In genomic region chr2:87455209-87455842, GRCh38 we compare ENCODE assay signal across 8 cellular contexts.
A peak's percentile ranks its signal among the peaks of the same experiment; 100 is the strongest.
DNase-seq lines count a peak whose midpoint lies in the region; ATAC-seq and TF ChIP-seq lines count a peak whose summit lies in the region.
"Not testable (repeated sequence)": the region's sequence is repeated elsewhere in the genome, so short reads cannot be mapped to it uniquely, and the experiment has no call there.

No MANE protein-coding gene starts in this region.

- peak overlapping the region; percentile 79 for H3K9ac ChIP-seq in Karpas-422 (ENCODE audit: low read length)
- H3K9ac ChIP-seq in mesenchymal stem cell (ENCODE audit: low read length) = peak overlapping the region; percentile 86

- not testable (repeated sequence) for H3K27ac Mint-ChIP-seq in CD8-positive, alpha-beta T cell; stimulated activated naive B cell treated with anti-CD40 and anti-IgM and Interleukin-4, amounts not matched to agents 10 μg/mL and 1 μg/mL and 100 μg/mL, for 72 hours
- peak overlapping the region; percentile 73 for H3K27ac Mint-ChIP-seq in activated T-helper 1 cell treated with anti-CD3 and anti-CD28 coated beads, Interleukin-12 subunit alpha, Interleukin-12 subunit beta, Interleukin-2, Interleukin-4 antibody, amounts not matched to agents 30 ng/mL and 10 ng/mL and 1 ng/mL, durations not matched to agents 14 hours and 24 hours and 36 hours

- H2AFZ ChIP-seq in Karpas-422 (ENCODE audit: low read length); mesenchymal stem cell (ENCODE audit: low read depth, low read length): not testable (repeated sequence)

- not testable (repeated sequence) for H2AK5ac ChIP-seq in mesenchymal stem cell (ENCODE audit: low read length, severe bottlenecking)

- not testable (repeated sequence) for H2BK5ac ChIP-seq in mesenchymal stem cell (ENCODE audit: low read depth, low read length, poor library complexity, severe bottlenecking)

- H4K91ac ChIP-seq in mesenchymal stem cell (ENCODE audit: low read length) = not testable (repeated sequence)

- H3K4me1 Mint-ChIP-seq in CD8-positive, alpha-beta T cell (ENCODE audit: low read depth); stimulated activated naive B cell treated with anti-CD40 and anti-IgM and Interleukin-4, amounts not matched to agents 10 μg/mL and 1 μg/mL and 100 μg/mL, for 72 hours: not testable (repeated sequence)
- peaks cover 23% of the 10 kb centered on the region for H3K4me1 Mint-ChIP-seq in activated T-helper 1 cell treated with anti-CD3 and anti-CD28 coated beads, Interleukin-12 subunit alpha, Interleukin-12 subunit beta, Interleukin-2, Interleukin-4 antibody, amounts not matched to agents 30 ng/mL and 10 ng/mL and 1 ng/mL, durations not matched to agents 14 hours and 24 hours and 36 hours (ENCODE audit: low read depth)

- H3K14ac ChIP-seq in mesenchymal stem cell (ENCODE audit: low read length in 2 of 2) = not testable (repeated sequence)

- H3K27me3 Mint-ChIP-seq in CD8-positive, alpha-beta T cell (ENCODE audit: low read depth); activated T-helper 1 cell treated with anti-CD3 and anti-CD28 coated beads, Interleukin-12 subunit alpha, Interleukin-12 subunit beta, Interleukin-2, Interleukin-4 antibody, amounts not matched to agents 30 ng/mL and 10 ng/mL and 1 ng/mL, durations not matched to agents 14 hours and 24 hours and 36 hours (ENCODE audit: insufficient read depth); stimulated activated naive B cell treated with anti-CD40 and anti-IgM and Interleukin-4, amounts not matched to agents 10 μg/mL and 1 μg/mL and 100 μg/mL, for 72 hours: not testable (repeated sequence)

- H4K8ac ChIP-seq in mesenchymal stem cell (ENCODE audit: low read length) = not testable (repeated sequence)

- not testable (repeated sequence) for H3K9me2 ChIP-seq in Karpas-422 (replicated peaks; ENCODE audit: insufficient read depth, low read length)

- CTCF ChIA-PET in CD8-positive, alpha-beta T cell (lab: Charles Lee) = not testable (repeated sequence)

- intact Hi-C loops in CD8-positive, alpha-beta T cell (cut with DNase I, micrococcal nuclease); activated T-helper 1 cell treated with anti-CD3 and anti-CD28 coated beads, Interleukin-12 subunit alpha, Interleukin-12 subunit beta, Interleukin-2, Interleukin-4 antibody, amounts not matched to agents 30 ng/mL and 10 ng/mL and 1 ng/mL, durations not matched to agents 14 hours and 24 hours and 36 hours (cut with micrococcal nuclease): not testable (repeated sequence)

- not testable (repeated sequence) for H3K4me1 ChIP-seq in CD8-positive, alpha-beta T cell (ENCODE audit: insufficient read depth, low read length); mesenchymal stem cell (ENCODE audit: control insufficient read depth, insufficient read depth, low read depth, low read length)
- peaks cover 14% of the 10 kb centered on the region for H3K4me1 ChIP-seq in Karpas-422 (ENCODE audit: low read length)

- peak; percentile 48 for ATAC-seq in CD8-positive, alpha-beta T cell
- peak; percentile 37 for ATAC-seq in GM19455 (IDR thresholded peaks at IDR 0.05; ENCODE audit: unreplicated experiment)
- peak; percentile 62 for ATAC-seq in HG02885 (IDR thresholded peaks at IDR 0.05; ENCODE audit: poor library complexity, unreplicated experiment)
- peak; percentile 33 to 47 for ATAC-seq in stimulated activated naive B cell treated with anti-CD40 and anti-IgM and Interleukin-4, amounts not matched to agents 10 μg/mL and 1 μg/mL and 100 μg/mL, for 72 hours (replicated peaks)

- not testable (repeated sequence) for H3K23ac ChIP-seq in mesenchymal stem cell (ENCODE audit: low read length in 2 of 2)

- H2BK12ac ChIP-seq in mesenchymal stem cell (ENCODE audit: low read length in 2 of 2) = not testable (repeated sequence)

- H2BK15ac ChIP-seq in mesenchymal stem cell (ENCODE audit: low read depth, poor library complexity, severe bottlenecking) = not testable (repeated sequence)

- 0% methylated on average over 1 of the region's 12 CpGs for WGBS in mesenchymal stem cell

- H3K4me2 ChIP-seq in Karpas-422 (ENCODE audit: low read depth, low read length, poor library complexity, severe bottlenecking) = peak overlapping the region; percentile 82
- H3K4me2 ChIP-seq in mesenchymal stem cell (ENCODE audit: low read length, poor library complexity, severe bottlenecking) = not testable (repeated sequence)

- not testable (repeated sequence) for H3K36me3 ChIP-seq in CD8-positive, alpha-beta T cell (ENCODE audit: insufficient read depth, low read length); Karpas-422 (ENCODE audit: insufficient read depth, low read length); mesenchymal stem cell (ENCODE audit: control insufficient read depth in 1 of 2, insufficient read depth in 2 of 2, low read depth in 1 of 2, low read length in 2 of 2)

- not testable (repeated sequence) for H3K4ac ChIP-seq in mesenchymal stem cell (ENCODE audit: low read depth in 1 of 2, low read length in 2 of 2)

- TF ChIP-seq CTCF in CD8-positive, alpha-beta T cell (IDR thresholded peaks at IDR 0.05); epithelial cell of esophagus (IDR thresholded peaks at IDR 0.05; ENCODE audit: insufficient read depth, low read depth, low read length, missing control alignments): not testable (repeated sequence)

- DNase-seq in CD8-positive, alpha-beta T cell; Karpas-422; activated T-helper 1 cell treated with anti-CD3 and anti-CD28 coated beads, Interleukin-12 subunit alpha, Interleukin-12 subunit beta, Interleukin-2, Interleukin-4 antibody, amounts not matched to agents 30 ng/mL and 10 ng/mL and 1 ng/mL, durations not matched to agents 14 hours and 24 hours and 36 hours (ENCODE audit: low spot score); epithelial cell of esophagus (ENCODE audit: low read depth); mesenchymal stem cell; stimulated activated naive B cell treated with anti-CD40 and anti-IgM and Interleukin-4, amounts not matched to agents 10 μg/mL and 1 μg/mL and 100 μg/mL, for 72 hours: not testable (repeated sequence)

- peak overlapping the region in 1 of 2 experiments; percentile 70 for H3K18ac ChIP-seq in mesenchymal stem cell (ENCODE audit: low read depth in 1 of 2, low read length in 2 of 2)

- H3K79me1 ChIP-seq in mesenchymal stem cell (replicated peaks; ENCODE audit: low read length, poor library complexity, severe bottlenecking) = not testable (repeated sequence)

- peaks cover 30% of the 10 kb centered on the region for H3K79me2 ChIP-seq in Karpas-422 (ENCODE audit: low read length)

- not testable (repeated sequence) for H3K27ac ChIP-seq in CD8-positive, alpha-beta T cell (ENCODE audit: low read depth, low read length)
- peak overlapping the region; percentile 90 for H3K27ac ChIP-seq in Karpas-422 (ENCODE audit: low read length)
- H3K27ac ChIP-seq in mesenchymal stem cell (ENCODE audit: low read length, poor library complexity, severe bottlenecking) = peak overlapping the region; percentile 85

- H3K27me3 ChIP-seq in CD8-positive, alpha-beta T cell (ENCODE audit: insufficient read depth, low read length); Karpas-422 (ENCODE audit: low read length); mesenchymal stem cell (ENCODE audit: control insufficient read depth in 1 of 2, insufficient read depth in 1 of 2, low read length in 2 of 2): not testable (repeated sequence)

- not testable (repeated sequence) for H4K20me1 ChIP-seq in Karpas-422 (ENCODE audit: insufficient read depth, low read depth, low read length)

- H2BK120ac ChIP-seq in mesenchymal stem cell (ENCODE audit: low read depth, low read length) = not testable (repeated sequence)

- H3K9me3 Mint-ChIP-seq in CD8-positive, alpha-beta T cell; activated T-helper 1 cell treated with anti-CD3 and anti-CD28 coated beads, Interleukin-12 subunit alpha, Interleukin-12 subunit beta, Interleukin-2, Interleukin-4 antibody, amounts not matched to agents 30 ng/mL and 10 ng/mL and 1 ng/mL, durations not matched to agents 14 hours and 24 hours and 36 hours; stimulated activated naive B cell treated with anti-CD40 and anti-IgM and Interleukin-4, amounts not matched to agents 10 μg/mL and 1 μg/mL and 100 μg/mL, for 72 hours: not testable (repeated sequence)

- peak overlapping the region; percentile 35 for H3K4me3 Mint-ChIP-seq in CD8-positive, alpha-beta T cell
- H3K4me3 Mint-ChIP-seq in activated T-helper 1 cell treated with anti-CD3 and anti-CD28 coated beads, Interleukin-12 subunit alpha, Interleukin-12 subunit beta, Interleukin-2, Interleukin-4 antibody, amounts not matched to agents 30 ng/mL and 10 ng/mL and 1 ng/mL, durations not matched to agents 14 hours and 24 hours and 36 hours = peak overlapping the region; percentile 81
- H3K4me3 Mint-ChIP-seq in stimulated activated naive B cell treated with anti-CD40 and anti-IgM and Interleukin-4, amounts not matched to agents 10 μg/mL and 1 μg/mL and 100 μg/mL, for 72 hours = peak overlapping the region; percentile 59 to 66

- H3K36me3 Mint-ChIP-seq in CD8-positive, alpha-beta T cell = not testable (repeated sequence)
- H3K36me3 Mint-ChIP-seq in activated T-helper 1 cell treated with anti-CD3 and anti-CD28 coated beads, Interleukin-12 subunit alpha, Interleukin-12 subunit beta, Interleukin-2, Interleukin-4 antibody, amounts not matched to agents 30 ng/mL and 10 ng/mL and 1 ng/mL, durations not matched to agents 14 hours and 24 hours and 36 hours (ENCODE audit: low read depth) = peaks cover 19% of the 10 kb centered on the region
- peaks cover 11 to 13% of the 10 kb centered on the region in 2 donors for H3K36me3 Mint-ChIP-seq in stimulated activated naive B cell treated with anti-CD40 and anti-IgM and Interleukin-4, amounts not matched to agents 10 μg/mL and 1 μg/mL and 100 μg/mL, for 72 hours

- POLR2A ChIA-PET in CD8-positive, alpha-beta T cell (lab: Charles Lee) = not testable (repeated sequence)

- not testable (repeated sequence) for H3K9me3 ChIP-seq in CD8-positive, alpha-beta T cell (ENCODE audit: low read length); Karpas-422 (ENCODE audit: low read length); mesenchymal stem cell (ENCODE audit: control insufficient read depth, low read length)

- H3K4me3 ChIP-seq in CD8-positive, alpha-beta T cell (ENCODE audit: low read depth, low read length) = not testable (repeated sequence)
- H3K4me3 ChIP-seq in Karpas-422 (ENCODE audit: low read length) (peak overlapping the region; percentile 75), epithelial cell of esophagus (ENCODE audit: low read length) (peak overlapping the region; percentile 18), mesenchymal stem cell (ENCODE audit: insufficient read depth in 1 of 2, low read depth in 1 of 2, low read length in 2 of 2) (peak overlapping the region; percentile 53 to 74)
